In genomic region chr3:53700441-53700840, GRCh38 we compare ENCODE assay signal across 20 cellular contexts.
A peak's percentile ranks its signal among the peaks of the same experiment; 100 is the strongest.
DNase-seq lines count a peak whose midpoint lies in the region; ATAC-seq and TF ChIP-seq lines count a peak whose summit lies in the region.
"Had no signal": no experiment of that assay in that cellular context is flagged by ENCODE, and none has a peak within 500 bp of the region (broad histone marks: within the 10 kb centered on the region; RNA-seq: fewer than 3 reads in every experiment).

No MANE protein-coding gene starts in this region.

- ATAC-seq in GM21619 (IDR thresholded peaks at IDR 0.05; ENCODE audit: unreplicated experiment) = no peak
- ATAC-seq: A549 had no signal

- H3K27me3 ChIP-seq in right atrium auricular region (no peaks in the 10 kb centered on the region), neutrophil (no peaks in the 10 kb centered on the region)
- H3K27me3 ChIP-seq: BE2C; BLaER1 treated with 17β-estradiol and CSF1 and Interleukin-3, amounts not matched to agents 10 nM and 100 nM had no signal

- H3K9me3 ChIP-seq in right atrium auricular region (no peaks in the 10 kb centered on the region), neutrophil (no peaks in the 10 kb centered on the region)
- H3K9me3 ChIP-seq: A549; BE2C; BLaER1 treated with 17β-estradiol and CSF1 and Interleukin-3, amounts not matched to agents 10 nM and 100 nM had no signal

- intact Hi-C loops in cardiac septum (cut with DNase I) = no loop called here

- H3K4me3 ChIP-seq in right atrium auricular region = no peak overlapping the region
- no peak overlapping the region for H3K4me3 ChIP-seq in neutrophil (ENCODE audit: low read depth in 1 of 2, low read length in 1 of 2)
- H3K4me3 ChIP-seq: A549; BLaER1 treated with 17β-estradiol and CSF1 and Interleukin-3, amounts not matched to agents 10 nM and 100 nM; GM23248 had no signal

- H3K36me3 ChIP-seq in right atrium auricular region = no peaks in the 10 kb centered on the region
- no peaks in the 10 kb centered on the region for H3K36me3 ChIP-seq in neutrophil
- H3K36me3 ChIP-seq: BE2C; BLaER1 treated with 17β-estradiol and CSF1 and Interleukin-3, amounts not matched to agents 10 nM and 100 nM had no signal

- H3K27ac ChIP-seq in right atrium auricular region = no peak overlapping the region
- peak overlapping the region; percentile 87 for H3K27ac ChIP-seq in neutrophil
- H3K27ac ChIP-seq: A549; BLaER1 treated with 17β-estradiol and CSF1 and Interleukin-3, amounts not matched to agents 10 nM and 100 nM; GM23248 had no signal

- TF ChIP-seq CTCF in right atrium auricular region (IDR thresholded peaks at IDR 0.05) = no peak
- TF ChIP-seq CTCF in neutrophil (IDR thresholded peaks at IDR 0.05) = no peak

- H3K4me1 ChIP-seq in right atrium auricular region = peaks cover 0 to 22% of the 10 kb centered on the region in 2 donors
- H3K4me1 ChIP-seq in neutrophil (ENCODE audit: control insufficient read depth in 1 of 2, insufficient read depth in 1 of 2, low read depth in 1 of 2, low read length in 1 of 2) = peaks cover 90 to 97% of the 10 kb centered on the region in 2 experiments
- H3K4me1 ChIP-seq: A549, BE2C had no signal

- DNase-seq in right atrium auricular region (ENCODE audit: low spot score) (peak; percentile 11), cardiac septum (ENCODE audit: low spot score) (no peak), RPMI8226 (peak; percentile 78), NCI-H2107 (lab: John Stamatoyannopoulos, UW) (no peak)
- DNase-seq: 8988T; ACHN; AML-193; BE2C; CD4-positive, alpha-beta T cell; CD8-positive, alpha-beta memory T cell; DMS53; DMS79 treated with DMSO at 0.1 percent for 48 hours; GF-D8; GM23248; H7; HCEC 1CT had no signal

Comparison
In these comparisons a context has a peak if more than half of its experiments do, and no peak if none do; other contexts are left out.
1. DNase-seq: peak in right atrium auricular region (single experiment) and RPMI8226 (single experiment); none in cardiac septum (single experiment) and NCI-H2107 (single experiment).